ENCODE assay signal across 9 cellular contexts in the genomic region with DNA sequence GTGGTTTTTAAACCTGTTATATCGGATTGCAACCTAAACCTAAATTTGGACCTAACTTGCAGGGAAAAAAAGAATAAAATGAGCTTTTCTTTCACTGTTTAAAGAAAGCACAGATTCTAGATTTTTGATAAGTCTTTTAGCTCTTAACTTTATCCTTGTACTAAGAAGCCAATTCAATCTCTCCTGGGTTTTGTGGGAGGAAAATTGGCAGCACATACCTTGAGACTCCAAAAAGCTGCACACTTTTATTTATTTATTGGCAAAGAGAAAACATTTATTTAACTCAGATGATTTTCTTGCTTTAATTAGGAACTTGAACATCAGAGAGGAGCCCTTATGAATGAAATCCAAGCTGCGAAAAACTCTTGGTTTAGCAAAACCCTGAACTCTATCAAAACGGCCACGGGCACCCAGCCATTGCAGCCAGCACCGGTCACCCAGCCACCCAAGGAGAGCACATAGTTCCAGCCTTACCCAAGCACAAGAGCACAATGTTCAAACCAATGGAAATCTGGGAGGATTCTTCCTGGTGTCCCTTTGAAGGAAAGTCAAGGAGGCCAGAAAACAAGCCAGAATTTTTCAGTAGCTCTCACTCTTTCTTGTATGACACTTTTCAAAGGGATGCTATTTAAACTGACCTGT. TPM values are rescaled to one million over a fixed set of nuclear protein-coding genes. Genes with fewer than 3 reads are reported as not detected.
DNase-seq lines count a peak whose midpoint lies in the region; ATAC-seq and TF ChIP-seq lines count a peak whose summit lies in the region.
"Had no signal": no experiment of that assay in that cellular context is flagged by ENCODE, and none has a peak within 500 bp of the region (broad histone marks: within the 10 kb centered on the region; RNA-seq: fewer than 3 reads in every experiment).

No MANE protein-coding gene starts in this region.

- H3K36me3 ChIP-seq in MG63 (no peaks in the 10 kb centered on the region), neutrophil (peaks cover 35% of the 10 kb centered on the region)

- H3K9me3 ChIP-seq in MG63 (no peaks in the 10 kb centered on the region), neutrophil (no peaks in the 10 kb centered on the region)

- peak overlapping the region in 1 of 2 donors; percentile 67 for H3K27ac ChIP-seq in coronary artery
- peak overlapping the region; percentile 59 for H3K27ac ChIP-seq in neutrophil

- H3K4me3 ChIP-seq in MG63: peak overlapping the region; percentile 53
- H3K4me3 ChIP-seq in coronary artery: peak overlapping the region; percentile 66
- H3K4me3 ChIP-seq in neutrophil (ENCODE audit: low read depth in 1 of 2, low read length in 1 of 2): peak overlapping the region in 1 of 2 experiments; percentile 51

- ATAC-seq in GM18861 (IDR thresholded peaks at IDR 0.05; ENCODE audit: unreplicated experiment): no peak
- no peak for ATAC-seq in HG02571 (IDR thresholded peaks at IDR 0.05; ENCODE audit: unreplicated experiment)

- DNase-seq in AG20443 (ENCODE audit: low spot score): peak; percentile 35
- DNase-seq in MG63: no peak
- DNase-seq in coronary artery (ENCODE audit: low spot score): no peak
- DNase-seq in kidney tubule cell (ENCODE audit: low spot score): no peak
- DNase-seq in NCI-H748 treated with DMSO at 0.1 percent for 48 hours (lab: John Stamatoyannopoulos, UW): no peak
- DNase-seq: foreskin melanocyte had no signal

- H3K27me3 ChIP-seq in MG63: no peaks in the 10 kb centered on the region
- no peaks in the 10 kb centered on the region for H3K27me3 ChIP-seq in neutrophil

- H3K4me1 ChIP-seq in neutrophil (ENCODE audit: control insufficient read depth in 1 of 2, insufficient read depth in 1 of 2, low read depth in 1 of 2, low read length in 1 of 2): peaks cover 12 to 13% of the 10 kb centered on the region in 2 experiments

- TF ChIP-seq CTCF in coronary artery (IDR thresholded peaks at IDR 0.05) (no peak), neutrophil (IDR thresholded peaks at IDR 0.05) (no peak)

RNA-seq across cellular contexts. Expression of gene CACYBP, which starts 10.1 kb away (rescaled TPM):
- total RNA-seq in MG63 (2014; rRNA removed; shearing (Covaris generic); ENCODE audit: low replicate concordance): 423 and 980 TPM in 2 replicates

RNA-seq across cellular contexts. Expression of gene MRPS14, which starts 33.6 kb away (rescaled TPM):
- 13.3 and 22.5 TPM in 2 replicates for total RNA-seq in MG63 (2014; rRNA removed; shearing (Covaris generic); ENCODE audit: low replicate concordance)
